ENCODE assay signal across 15 cellular contexts in genomic region chr11:7931168-7931567, GRCh38. TPM values are rescaled to one million over a fixed set of nuclear protein-coding genes. Genes with fewer than 3 reads are reported as not detected.
DNase-seq lines count a peak whose midpoint lies in the region; TF ChIP-seq lines count a peak whose summit lies in the region.
"Had no signal": no experiment of that assay in that cellular context is flagged by ENCODE, and none has a peak within 500 bp of the region (broad histone marks: within the 10 kb centered on the region; RNA-seq: fewer than 3 reads in every experiment).

Gene OR10A6, minus strand, starts transcription at chr11:7931268. Its CDS starts 2,606 bp downstream, at chr11:7928662.

- H3K4me1 Mint-ChIP-seq in activated CD4-positive, alpha-beta T cell treated with anti-CD3 and anti-CD28 coated beads, Interleukin-2, amount 10 ng/mL, durations not matched to agents 24 days and 14 days: no peaks in the 10 kb centered on the region
- no peaks in the 10 kb centered on the region for H3K4me1 Mint-ChIP-seq in neural crest cell

- H3K27ac Mint-ChIP-seq in activated CD4-positive, alpha-beta T cell treated with anti-CD3 and anti-CD28 coated beads, Interleukin-2, amount 10 ng/mL, durations not matched to agents 24 days and 14 days: no peak within 1 kb of the TSS
- H3K27ac Mint-ChIP-seq in neural crest cell (ENCODE audit: unreplicated experiment): peak within 1 kb of the TSS; percentile 8
- H3K27ac Mint-ChIP-seq: B cell; CD4-positive, alpha-beta T cell; CD8-positive, alpha-beta T cell had no signal

- intact Hi-C loops in activated CD4-positive, alpha-beta T cell treated with anti-CD3 and anti-CD28 coated beads, Interleukin-2, amount 10 ng/mL, durations not matched to agents 24 days and 14 days (cut with micrococcal nuclease): no loop called here

- TF ChIP-seq CTCF in neural crest cell (conservative IDR thresholded peaks at IDR 0.05): no peak

- H3K4me3 Mint-ChIP-seq in activated CD4-positive, alpha-beta T cell treated with anti-CD3 and anti-CD28 coated beads, Interleukin-2, amount 10 ng/mL, durations not matched to agents 24 days and 14 days: no peak within 1 kb of the TSS
- no peak within 1 kb of the TSS for H3K4me3 Mint-ChIP-seq in neural crest cell
- H3K4me3 Mint-ChIP-seq: B cell; CD4-positive, alpha-beta T cell; CD8-positive, alpha-beta T cell had no signal

- H3K9me3 Mint-ChIP-seq in activated CD4-positive, alpha-beta T cell treated with anti-CD3 and anti-CD28 coated beads, Interleukin-2, amount 10 ng/mL, durations not matched to agents 24 days and 14 days: no peaks in the 10 kb centered on the region
- H3K9me3 Mint-ChIP-seq in neural crest cell: peaks cover 5% of the 10 kb centered on the region
- H3K9me3 Mint-ChIP-seq: CD4-positive, alpha-beta T cell had no signal

- DNase-seq in activated CD4-positive, alpha-beta T cell treated with anti-CD3 and anti-CD28 coated beads, Interleukin-2, amount 10 ng/mL, durations not matched to agents 24 days and 14 days: peak; percentile 34
- no peak for DNase-seq in activated CD4-positive, alpha-beta T cell treated with anti-CD3 and anti-CD28 coated beads for 48 hours
- DNase-seq in neural crest cell (ENCODE audit: low read depth, low spot score) (no peak), NCI-H1092 (lab: John Stamatoyannopoulos, UW) (no peak), SKM-1 treated with dmso at 0.1 percent for 144 hours (lab: John Stamatoyannopoulos, UW; ENCODE audit: unreplicated experiment) (no peak)
- DNase-seq: AML-193; Caco-2; Calu3; CD4-positive, alpha-beta T cell; CD8-positive, alpha-beta T cell; DMS79 treated with DMSO at 0.1 percent for 48 hours; GF-D8 had no signal

- H3K36me3 Mint-ChIP-seq in activated CD4-positive, alpha-beta T cell treated with anti-CD3 and anti-CD28 coated beads, Interleukin-2, amount 10 ng/mL, durations not matched to agents 24 days and 14 days (ENCODE audit: low read depth): no peaks in the 10 kb centered on the region
- H3K36me3 Mint-ChIP-seq in neural crest cell (ENCODE audit: low read depth): no peaks in the 10 kb centered on the region
- H3K36me3 Mint-ChIP-seq: CD8-positive, alpha-beta T cell had no signal

- peaks cover 5% of the 10 kb centered on the region for H3K27me3 Mint-ChIP-seq in activated CD4-positive, alpha-beta T cell treated with anti-CD3 and anti-CD28 coated beads, Interleukin-2, amount 10 ng/mL, durations not matched to agents 24 days and 14 days
- H3K27me3 Mint-ChIP-seq in neural crest cell (ENCODE audit: low read depth): peaks cover 37% of the 10 kb centered on the region

RNA-seq across cellular contexts. Expression of gene OR10A6, which starts in this region (rescaled TPM):
- total RNA-seq in activated CD4-positive, alpha-beta T cell treated with anti-CD3 and anti-CD28 coated beads, Interleukin-2, amount 10 ng/mL, durations not matched to agents 24 days and 14 days: not detected in 2 replicates
- total RNA-seq in neural crest cell: not detected in 2 replicates
- total RNA-seq: A172; B cell; Caco-2; Calu3; CD4-positive, alpha-beta T cell; CD8-positive, alpha-beta T cell; GM12878 had no signal

Comparison
In these comparisons a context has a peak if more than half of its experiments do, and no peak if none do; other contexts are left out.
1. Peak in DNase-seq in activated CD4-positive, alpha-beta T cell treated with anti-CD3 and anti-CD28 coated beads, Interleukin-2, amount 10 ng/mL, durations not matched to agents 24 days and 14 days; RNA of the gene not detected or under 1 TPM.